In the genomic region with DNA sequence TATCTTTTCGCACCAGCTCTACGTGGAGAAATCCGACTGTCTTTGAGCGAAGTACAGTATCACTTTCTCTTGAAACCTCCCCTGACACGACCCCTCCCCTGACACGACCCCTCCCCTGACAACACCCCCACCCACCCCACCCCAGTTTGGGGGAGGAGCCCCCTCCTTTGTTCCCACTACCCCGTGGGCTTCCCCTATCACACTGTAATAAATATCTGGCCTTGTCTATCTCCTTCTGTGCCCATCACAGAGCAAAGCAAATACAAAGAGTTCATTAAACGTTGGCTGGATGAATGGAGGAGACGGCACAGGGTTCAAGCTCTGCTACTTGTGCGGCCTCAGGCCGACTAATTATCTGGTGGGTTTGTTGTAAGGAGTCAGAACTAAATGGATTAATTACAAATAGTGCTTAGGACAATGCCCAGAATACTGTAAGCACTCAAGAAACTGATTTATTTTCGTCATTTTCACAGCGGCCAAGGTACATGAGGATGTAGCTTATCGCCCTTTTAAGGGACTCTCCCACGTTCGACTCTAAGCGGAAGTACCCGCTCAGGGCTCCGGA, we compare ENCODE assay signal across 7 cellular contexts. TPM values are rescaled to one million over a fixed set of nuclear protein-coding genes. Genes with fewer than 3 reads are reported as not detected.
DNase-seq lines count a peak whose midpoint lies in the region; ATAC-seq and TF ChIP-seq lines count a peak whose summit lies in the region.

No MANE protein-coding gene starts in this region.

- no peaks in the 10 kb centered on the region for H4K20me1 ChIP-seq in MM.1S (ENCODE audit: insufficient read depth, low read length)

- H3K79me2 ChIP-seq in MM.1S (ENCODE audit: low read length) = peaks cover 35% of the 10 kb centered on the region

- no peaks in the 10 kb centered on the region for H3K36me3 Mint-ChIP-seq in naive B cell

- peak overlapping the region; percentile 94 for H3K4me2 ChIP-seq in MM.1S (ENCODE audit: low read depth, low read length)

- no peak for DNase-seq in MM.1S
- DNase-seq in colonic mucosa = no peak
- DNase-seq in naive B cell = peak; percentile 31
- no peak for DNase-seq in NCI-H1417 treated with DMSO at 0.1 percent for 48 hours (lab: John Stamatoyannopoulos, UW)

- H3K9ac ChIP-seq in MM.1S (ENCODE audit: low read length) (peak overlapping the region; percentile 85), colonic mucosa (ENCODE audit: low read depth in 2 of 2, low read length in 2 of 2) (peak overlapping the region; percentile 76 to 95)

- H2AFZ ChIP-seq in MM.1S (ENCODE audit: low read length) = peak overlapping the region; percentile 90

- H3K36me3 ChIP-seq in MM.1S (replicated peaks; ENCODE audit: insufficient read depth, low read length) (no peaks in the 10 kb centered on the region), colonic mucosa (no peaks in the 10 kb centered on the region)

- TF ChIP-seq CTCF in MM.1S (IDR thresholded peaks at IDR 0.05; ENCODE audit: low read length) (no peak), colonic mucosa (IDR thresholded peaks at IDR 0.05) (no peak)

- ATAC-seq in GM19468 (IDR thresholded peaks at IDR 0.05; ENCODE audit: extremely low read depth, unreplicated experiment) = peak; percentile 4
- ATAC-seq in naive B cell (ENCODE audit: low read depth in 2 of 2) = peak; percentile 10 to 79
- no peak for ATAC-seq in HG02884 (IDR thresholded peaks at IDR 0.05; ENCODE audit: unreplicated experiment)
- no peak for ATAC-seq in HG02623 (IDR thresholded peaks at IDR 0.05; ENCODE audit: unreplicated experiment)

- peaks cover 7% of the 10 kb centered on the region; the same call in 1 of the 2 replicates for H3K4me1 ChIP-seq in MM.1S (ENCODE audit: low read length)
- H3K4me1 ChIP-seq in colonic mucosa = peaks cover 7% of the 10 kb centered on the region

- peak overlapping the region; percentile 97 to 99 (median 98) for H3K27ac Mint-ChIP-seq in naive B cell

- H3K9me3 ChIP-seq in MM.1S (replicated peaks; ENCODE audit: insufficient read depth, low read length) (no peaks in the 10 kb centered on the region), colonic mucosa (no peaks in the 10 kb centered on the region)

- H3K27me3 Mint-ChIP-seq in naive B cell = peaks cover 4 to 14% (median 10%) of the 10 kb centered on the region in 3 donors

- H3F3A ChIP-seq in MM.1S (ENCODE audit: insufficient read depth, low read length) = peaks cover 17% of the 10 kb centered on the region

- intact Hi-C loops in colonic mucosa (cut with DNase I) = no loop called here

- H3K27ac ChIP-seq in MM.1S (ENCODE audit: low read length) (peak overlapping the region; percentile 94), colonic mucosa (peak overlapping the region; percentile 94)

- H3K27me3 ChIP-seq in MM.1S (replicated peaks; ENCODE audit: insufficient read depth, low read length) (peaks cover 12% of the 10 kb centered on the region), colonic mucosa (no peaks in the 10 kb centered on the region)

- peak overlapping the region; percentile 86 to 95 (median 93) for H3K4me3 Mint-ChIP-seq in naive B cell

- H3K4me3 ChIP-seq in MM.1S (ENCODE audit: low read length) (peak overlapping the region; percentile 98), colonic mucosa (peak overlapping the region; percentile 90)

- H3K9me3 Mint-ChIP-seq in naive B cell = no peaks in the 10 kb centered on the region

- H3K4me1 Mint-ChIP-seq in naive B cell = peaks cover 25 to 35% (median 34%) of the 10 kb centered on the region in 3 donors

- H3K9me2 ChIP-seq in MM.1S (replicated peaks; ENCODE audit: insufficient read depth, low read length) = no peaks in the 10 kb centered on the region

RNA-seq across cellular contexts. Expression of gene GGA1, which starts 0.6 kb away (rescaled TPM):
- 10 to 100 TPM; 45.7 to 90.2 TPM for total RNA-seq in colonic mucosa
- 10 to 100 TPM; 15.5 to 28.9 (median 24.2) TPM for polyA plus RNA-seq in naive B cell (ENCODE audit: low read depth in 6 of 6)

RNA-seq across cellular contexts. Expression of gene LGALS2, which starts 28.1 kb away (rescaled TPM):
- total RNA-seq in colonic mucosa = 100 to 1,000 TPM; 118 to 160 TPM
- 1 to 10 TPM in 1 of 6 donors, under 1 TPM in 3, not detected in 2; 0.60 to 2.6 (median 0.66) TPM for polyA plus RNA-seq in naive B cell (ENCODE audit: low read depth in 6 of 6)

RNA-seq across cellular contexts. Expression of gene SH3BP1, which starts 31.5 kb away (rescaled TPM):
- total RNA-seq in colonic mucosa = 100 to 1,000 TPM in 1 of 2 donors, 10 to 100 TPM in 1; 91.8 to 125 TPM
- 1 to 10 TPM; 2.7 to 8.0 (median 3.2) TPM for polyA plus RNA-seq in naive B cell (ENCODE audit: low read depth in 6 of 6)

RNA-seq across cellular contexts. Expression of gene CDC42EP1, which starts 47.7 kb away (rescaled TPM):
- total RNA-seq in colonic mucosa = 10 to 100 TPM; 66.1 to 97.0 TPM
- under 1 TPM in 5 of 6 donors, not detected in 1; 0.22 to 0.82 (median 0.26) TPM for polyA plus RNA-seq in naive B cell (ENCODE audit: low read depth in 6 of 6)

RNA-seq across cellular contexts. Expression of gene PDXP, which starts 50.5 kb away (rescaled TPM):
- 10 to 100 TPM; 24.5 to 34.0 TPM for total RNA-seq in colonic mucosa
- polyA plus RNA-seq in naive B cell (ENCODE audit: low read depth in 6 of 6) = 10 to 100 TPM in 1 of 6 donors, 1 to 10 TPM in 5; 4.0 to 14.3 (median 7.6) TPM

Comparison
In these comparisons a context has a peak if more than half of its experiments do, and no peak if none do; other contexts are left out.
1. ATAC-seq: peak in GM19468 (single experiment) and naive B cell (2 of 2); none in HG02884 (single experiment) and HG02623 (single experiment).